20 cellular contexts compared by ENCODE assay signal in genomic region chr1:78237364-78237916, GRCh38.
DNase-seq lines count a peak whose midpoint lies in the region; ATAC-seq, FAIRE-seq and TF ChIP-seq lines count a peak whose summit lies in the region.
"Had no signal": no experiment of that assay in that cellular context is flagged by ENCODE, and none has a peak within 500 bp of the region (broad histone marks: within the 10 kb centered on the region; RNA-seq: fewer than 3 reads in every experiment).

No MANE protein-coding gene starts in this region.

- H3K27me3 ChIP-seq in bronchial epithelial cell (ENCODE audit: control insufficient read depth, insufficient read depth, low read length): no peaks in the 10 kb centered on the region
- no peaks in the 10 kb centered on the region for H3K27me3 ChIP-seq in right lobe of liver
- H3K27me3 ChIP-seq in upper lobe of right lung: no peaks in the 10 kb centered on the region

- H3K4me3 ChIP-seq in bronchial epithelial cell (ENCODE audit: low read depth, low read length): no peak overlapping the region
- no peak overlapping the region for H3K4me3 ChIP-seq in right lobe of liver
- no peak overlapping the region for H3K4me3 ChIP-seq in upper lobe of right lung
- H3K4me3 ChIP-seq: GM12878, psoas muscle had no signal

- H3K27ac ChIP-seq in right lobe of liver (peak overlapping the region in 1 of 3 donors; percentile 14), upper lobe of right lung (peak overlapping the region; percentile 44)
- H3K27ac ChIP-seq: KMS-11, psoas muscle had no signal

- intact Hi-C loops in right lobe of liver (cut with DNase I): no loop called here
- intact Hi-C loops in upper lobe of right lung (cut with DNase I): no loop called here

- peaks cover 0 to 19% (median 7%) of the 10 kb centered on the region in 4 donors for H3K4me1 ChIP-seq in right lobe of liver
- H3K4me1 ChIP-seq in upper lobe of right lung: no peaks in the 10 kb centered on the region
- H3K4me1 ChIP-seq: psoas muscle had no signal

- no peaks in the 10 kb centered on the region for H3K36me3 ChIP-seq in bronchial epithelial cell (ENCODE audit: control insufficient read depth, insufficient read depth, low read length)
- no peaks in the 10 kb centered on the region for H3K36me3 ChIP-seq in right lobe of liver
- no peaks in the 10 kb centered on the region for H3K36me3 ChIP-seq in upper lobe of right lung

- peak; percentile 44 for DNase-seq in NCI-H510A treated with DMSO at 0.1 percent for 48 hours (lab: John Stamatoyannopoulos, UW)
- no peak for DNase-seq in NCI-H510A (lab: John Stamatoyannopoulos, UW)
- peak; percentile 94 for DNase-seq in bronchial epithelial cell (ENCODE audit: low read depth)
- peak in 1 of 3 donors; percentile 70 for DNase-seq in right lobe of liver
- peak; percentile 72 for DNase-seq in upper lobe of right lung
- no peak for DNase-seq in frontal cortex (ENCODE audit: low spot score in 2 of 2)
- DNase-seq: activated CD8-positive, alpha-beta T cell treated with anti-CD3 and anti-CD28 coated beads for 36 hours; amniotic stem cell; CD4-positive, alpha-beta memory T cell; glutamatergic neuron; naive thymus-derived CD4-positive, alpha-beta T cell; NCI-H2029 treated with DMSO at 0.1 percent for 48 hours; psoas muscle; SHP77 treated with DMSO at 0.1 percent for 48 hours; stimulated activated CD4-positive, alpha-beta T cell treated with anti-CD3 and anti-CD28 coated beads, Interleukin-15, amount 100 ng/mL, for 24 hours had no signal

- H3K9me3 ChIP-seq in right lobe of liver (no peaks in the 10 kb centered on the region), upper lobe of right lung (no peaks in the 10 kb centered on the region)
- H3K9me3 ChIP-seq: psoas muscle had no signal

- TF ChIP-seq POLR2A in right lobe of liver (IDR thresholded peaks at IDR 0.05): no peak

- WGBS in right lobe of liver (ENCODE audit: insufficient coverage, low coverage, low lambda C conversion rate, missing lambda C conversion rate): 28% methylated on average over 4 of the region's 4 CpGs

- ATAC-seq in right lobe of liver: peak; percentile 82 to 92 (median 86)
- ATAC-seq in upper lobe of right lung: peak; percentile 97
- no peak for ATAC-seq in GM18511 (IDR thresholded peaks at IDR 0.05; ENCODE audit: unreplicated experiment)
- no peak for ATAC-seq in SK-N-SH treated with all-trans-retinoic acid at 6 μM for 48 hours
- ATAC-seq: activated CD8-positive, alpha-beta T cell treated with anti-CD3 and anti-CD28 coated beads for 36 hours; GM12878; naive thymus-derived CD4-positive, alpha-beta T cell; psoas muscle had no signal

- TF ChIP-seq CTCF in bronchial epithelial cell (IDR thresholded peaks at IDR 0.05; ENCODE audit: insufficient read depth, low read length, severe bottlenecking): no peak
- TF ChIP-seq CTCF in right lobe of liver (IDR thresholded peaks at IDR 0.05): no peak
- TF ChIP-seq CTCF in upper lobe of right lung (IDR thresholded peaks at IDR 0.05): no peak

- FAIRE-seq in bronchial epithelial cell (lab: Jason Lieb, UNC): peak; percentile 83
- FAIRE-seq in frontal cortex (lab: Jason Lieb, UNC): no peak
- FAIRE-seq: endothelial cell of umbilical vein, GM12878 had no signal

TF ChIP-seq in SK-N-SH treated with all-trans-retinoic acid at 6 μM for 48 hours, 23 proteins besides CTCF, POLR2A, EP300 and RAD21:
- no peak for TF ChIP-seq ESRRG (CRISPR knock-in tag; IDR thresholded peaks at IDR 0.05)
- no peak for TF ChIP-seq BACH2 (CRISPR knock-in tag; IDR thresholded peaks at IDR 0.05; ENCODE audit: borderline replicate concordance)
- TF ChIP-seq RARB (CRISPR knock-in tag; IDR thresholded peaks at IDR 0.05): no peak
- TF ChIP-seq TCF4 (CRISPR knock-in tag; IDR thresholded peaks at IDR 0.05; ENCODE audit: borderline replicate concordance): no peak
- TF ChIP-seq TOX (CRISPR knock-in tag; IDR thresholded peaks at IDR 0.05; ENCODE audit: borderline replicate concordance): no peak
- no peak for TF ChIP-seq TSHZ2 (CRISPR knock-in tag; IDR thresholded peaks at IDR 0.05)
- no peak for TF ChIP-seq ARNTL (CRISPR knock-in tag; IDR thresholded peaks at IDR 0.05; ENCODE audit: borderline replicate concordance, low read depth)
- TF ChIP-seq OSR1 (CRISPR knock-in tag; IDR thresholded peaks at IDR 0.05): no peak
- no peak for TF ChIP-seq ZNF8 (CRISPR knock-in tag; IDR thresholded peaks at IDR 0.05)
- no peak for TF ChIP-seq CREB5 (CRISPR knock-in tag; IDR thresholded peaks at IDR 0.05; ENCODE audit: low read depth)
- no peak for TF ChIP-seq GLIS3 (CRISPR knock-in tag; IDR thresholded peaks at IDR 0.05)
- TF ChIP-seq ISL1 (CRISPR knock-in tag; IDR thresholded peaks at IDR 0.05): no peak

Comparison
In these comparisons a context has a peak if more than half of its experiments do, and no peak if none do; other contexts are left out.
1. DNase-seq: peak in NCI-H510A treated with DMSO at 0.1 percent for 48 hours (single experiment), bronchial epithelial cell (single experiment) and upper lobe of right lung (single experiment); none in NCI-H510A (single experiment) and frontal cortex (0 of 2).
2. ATAC-seq: peak in right lobe of liver (4 of 4) and upper lobe of right lung (single experiment); none in GM18511 (single experiment) and SK-N-SH treated with all-trans-retinoic acid at 6 μM for 48 hours (single experiment).